In genomic region chr15:45587861-45588170, GRCh38 we compare ENCODE assay signal across 8 cellular contexts. TPM values are rescaled to one million over a fixed set of nuclear protein-coding genes. Genes with fewer than 3 reads are reported as not detected.
A peak's percentile ranks its signal among the peaks of the same experiment; 100 is the strongest.
DNase-seq lines count a peak whose midpoint lies in the region; ATAC-seq and TF ChIP-seq lines count a peak whose summit lies in the region.

No MANE protein-coding gene starts in this region.

- H3K4me3 ChIP-seq in H7 (ENCODE audit: insufficient read depth, low read depth, low read length) (peak overlapping the region; percentile 79), skeletal muscle tissue (ENCODE audit: low read length in 3 of 3) (peak overlapping the region; percentile 86 to 100 (median 93))

- H3K27me3 ChIP-seq in H7 (ENCODE audit: control insufficient read depth, insufficient read depth, low read length) (no peaks in the 10 kb centered on the region), skeletal muscle tissue (ENCODE audit: control insufficient read depth in 3 of 3, insufficient read depth in 3 of 3, low read length in 3 of 3) (no peaks in the 10 kb centered on the region)

- H3K9me3 Mint-ChIP-seq in activated B cell treated with CpG ODN at 0.5 μM for 24 hours (no peaks in the 10 kb centered on the region), glutamatergic neuron (ENCODE audit: unreplicated experiment) (peaks cover 7% of the 10 kb centered on the region)

- ATAC-seq in activated B cell treated with CpG ODN at 0.5 μM for 24 hours (ENCODE audit: low read depth), result no peak
- ATAC-seq in GM18907 (IDR thresholded peaks at IDR 0.05; ENCODE audit: unreplicated experiment), result no peak
- ATAC-seq in HG02610 (IDR thresholded peaks at IDR 0.05; ENCODE audit: unreplicated experiment), result no peak
- no peak for ATAC-seq in GM21367 (IDR thresholded peaks at IDR 0.05; ENCODE audit: unreplicated experiment)

- peaks cover 24 to 38% (median 37%) of the 10 kb centered on the region in 3 donors for H3K4me1 ChIP-seq in skeletal muscle tissue (ENCODE audit: control insufficient read depth in 3 of 3, insufficient read depth in 3 of 3, low read length in 3 of 3)

- H3K4me3 Mint-ChIP-seq in activated B cell treated with CpG ODN at 0.5 μM for 24 hours, result peak overlapping the region; percentile 99
- peak overlapping the region; percentile 96 for H3K4me3 Mint-ChIP-seq in glutamatergic neuron (ENCODE audit: unreplicated experiment)

- no peaks in the 10 kb centered on the region for H3K9me3 ChIP-seq in skeletal muscle tissue (ENCODE audit: control insufficient read depth in 3 of 3, low read length in 3 of 3)

- no peak for TF ChIP-seq CTCF in activated B cell treated with CpG ODN at 0.5 μM for 24 hours (IDR thresholded peaks at IDR 0.05)
- no peak for TF ChIP-seq CTCF in glutamatergic neuron (IDR thresholded peaks at IDR 0.05; ENCODE audit: partially characterized antibody, unreplicated experiment)

- POLR2A ChIA-PET in activated B cell treated with CpG ODN at 0.5 μM for 24 hours (lab: Charles Lee), result interaction anchor here (0.6 to 2.9 kb wide), 18 partner anchors 9 to 388 kb away, joined by 3 to 25 read pairs (median 8); partner anchors contain the start of genes SLC30A4 and SQOR

- CTCF ChIA-PET in activated B cell treated with CpG ODN at 0.5 μM for 24 hours (lab: Charles Lee), result interaction anchor here (1.0 to 3.7 kb wide), 7 partner anchors 14 to 185 kb away, joined by 3 to 30 read pairs (median 5); a partner anchor contains a TSS

- H3K27ac Mint-ChIP-seq in activated B cell treated with CpG ODN at 0.5 μM for 24 hours (peak overlapping the region; percentile 100), glutamatergic neuron (ENCODE audit: unreplicated experiment) (peak overlapping the region; percentile 100)

- H3K27me3 Mint-ChIP-seq in activated B cell treated with CpG ODN at 0.5 μM for 24 hours (no peaks in the 10 kb centered on the region), glutamatergic neuron (ENCODE audit: unreplicated experiment) (peaks cover 3% of the 10 kb centered on the region)

- H3K36me3 Mint-ChIP-seq in activated B cell treated with CpG ODN at 0.5 μM for 24 hours (ENCODE audit: low read depth), result peaks cover 17% of the 10 kb centered on the region
- H3K36me3 Mint-ChIP-seq in glutamatergic neuron (ENCODE audit: unreplicated experiment), result no peaks in the 10 kb centered on the region

- DNase-seq in H7, result no peak
- no peak for DNase-seq in activated B cell treated with CpG ODN at 0.5 μM for 24 hours
- DNase-seq in glutamatergic neuron, result no peak
- no peak for DNase-seq in stimulated activated CD4-positive, alpha-beta T cell treated with anti-CD3 and anti-CD28 coated beads, Interleukin-2, amount 100 ng/mL, for 48 hours

- H3K9ac ChIP-seq in skeletal muscle tissue (ENCODE audit: low read depth in 1 of 3, low read length in 3 of 3), result peak overlapping the region; percentile 98 to 99 (median 98)

- H3K27ac ChIP-seq in skeletal muscle tissue (ENCODE audit: low read depth, low read length), result peak overlapping the region; percentile 99

- intact Hi-C loops in activated B cell treated with CpG ODN at 0.5 μM for 24 hours (cut with micrococcal nuclease), result loop anchor here (1.0 to 5.0 kb wide), 9 partner anchors 15 to 1051 kb away; partner anchors contain the start of genes EIF3J, SLC30A4 and SQOR

- H3K36me3 ChIP-seq in H7 (replicated peaks; ENCODE audit: control insufficient read depth, insufficient read depth, low read length) (no peaks in the 10 kb centered on the region), skeletal muscle tissue (ENCODE audit: control insufficient read depth in 3 of 3, insufficient read depth in 3 of 3, low read length in 3 of 3) (peaks cover 0 to 5% (median 2%) of the 10 kb centered on the region in 3 donors)

- H3K4me1 Mint-ChIP-seq in activated B cell treated with CpG ODN at 0.5 μM for 24 hours, result peaks cover 44% of the 10 kb centered on the region
- H3K4me1 Mint-ChIP-seq in glutamatergic neuron (ENCODE audit: low read depth, unreplicated experiment), result peaks cover 15% of the 10 kb centered on the region

RNA-seq across cellular contexts. Expression of gene BLOC1S6, which starts 0.6 kb away (rescaled TPM):
- total RNA-seq in H7 (2014; rRNA removed; shearing (Covaris generic)), result 34.8 and 40.1 TPM in 2 replicates
- total RNA-seq in activated B cell treated with CpG ODN at 0.5 μM for 24 hours (39.4 and 41.2 TPM in 2 replicates), glutamatergic neuron (ENCODE audit: unreplicated experiment) (38.7 TPM), skeletal muscle tissue (30.8 TPM)

RNA-seq across cellular contexts. Expression of gene SQOR, which starts 47.0 kb away (rescaled TPM):
- 1.5 and 2.2 TPM in 2 replicates for total RNA-seq in H7 (2014; rRNA removed; shearing (Covaris generic))
- total RNA-seq in activated B cell treated with CpG ODN at 0.5 μM for 24 hours, result 39.2 and 44.9 TPM in 2 replicates
- total RNA-seq in glutamatergic neuron (ENCODE audit: unreplicated experiment), result not detected
- 11.5 TPM for total RNA-seq in skeletal muscle tissue
